30 cellular contexts compared by ENCODE assay signal in genomic region chr5:163189023-163189553, GRCh38.
DNase-seq lines count a peak whose midpoint lies in the region; ATAC-seq, FAIRE-seq and TF ChIP-seq lines count a peak whose summit lies in the region.
"Had no signal": no experiment of that assay in that cellular context is flagged by ENCODE, and none has a peak within 500 bp of the region (broad histone marks: within the 10 kb centered on the region; RNA-seq: fewer than 3 reads in every experiment).

No MANE protein-coding gene starts in this region.

- TF ChIP-seq EP300 in H1 (IDR thresholded peaks at IDR 0.05; ENCODE audit: borderline replicate concordance in 1 of 2, low read depth in 2 of 2, low read length in 2 of 2) = no peak

- TF ChIP-seq POLR2A in H1 (IDR thresholded peaks at IDR 0.05; ENCODE audit: control extremely low read depth in 1 of 2, low read depth in 2 of 2, low read length in 2 of 2) = no peak

- no peak for TF ChIP-seq RAD21 in H1 (IDR thresholded peaks at IDR 0.05 in 1 of 2, conservative IDR thresholded peaks at IDR 0.05 in 1 of 2; ENCODE audit: low read depth in 2 of 2, low read length in 2 of 2)

- no peak overlapping the region for H2BK5ac ChIP-seq in H1 (ENCODE audit: low read depth, low read length)

- peaks cover 31% of the 10 kb centered on the region for H3F3A ChIP-seq in MM.1S (ENCODE audit: insufficient read depth, low read length)

- no peak overlapping the region for H3K18ac ChIP-seq in H1 (ENCODE audit: extremely low read depth, low read length)

- H3K9ac ChIP-seq in DND-41 (ENCODE audit: low read depth, low read length) = no peak overlapping the region
- peak overlapping the region; percentile 26; the same call in 1 of the 2 replicates for H3K9ac ChIP-seq in MM.1S (ENCODE audit: low read length)
- H3K9ac ChIP-seq in adipocyte (ENCODE audit: low read length) = no peak overlapping the region
- no peak overlapping the region for H3K9ac ChIP-seq in H1 (replicated peaks in 1 of 4; ENCODE audit: extremely low read depth in 1 of 4, low read depth in 3 of 4, low read length in 3 of 4)
- H3K9ac ChIP-seq: BLaER1 treated with 17β-estradiol and CSF1 and Interleukin-3, amounts not matched to agents 10 nM and 100 nM; GM23248 had no signal

- no peak overlapping the region for H3K27ac ChIP-seq in DND-41 (ENCODE audit: low read length)
- peak overlapping the region; percentile 89 for H3K27ac ChIP-seq in MM.1S (ENCODE audit: low read length)
- H3K27ac ChIP-seq in H1 (ENCODE audit: low read depth, low read length) = no peak overlapping the region
- H3K27ac ChIP-seq in lower lobe of right lung = no peak overlapping the region
- H3K27ac ChIP-seq: BLaER1 treated with 17β-estradiol and CSF1 and Interleukin-3, amounts not matched to agents 10 nM and 100 nM; GM23248; HL-60 had no signal

- no peak overlapping the region for H2BK20ac ChIP-seq in H1 (ENCODE audit: low read length)

- H3K4me1 ChIP-seq in DND-41 (ENCODE audit: insufficient read depth, low read length) (peaks cover 5% of the 10 kb centered on the region), MM.1S (ENCODE audit: low read length) (peaks cover 37% of the 10 kb centered on the region), adipocyte (ENCODE audit: control insufficient read depth, insufficient read depth, low read length) (no peaks in the 10 kb centered on the region), H1 (replicated peaks in 1 of 4; ENCODE audit: control insufficient read depth in 3 of 4, insufficient read depth in 4 of 4, low read length in 3 of 4) (no peaks in the 10 kb centered on the region; a peak in 1 of 7 replicates), lower lobe of right lung (no peaks in the 10 kb centered on the region)
- H3K4me1 ChIP-seq: HAP-1 had no signal

- no peaks in the 10 kb centered on the region for H3K79me1 ChIP-seq in H1 (ENCODE audit: low read depth, low read length)

- no peaks in the 10 kb centered on the region for H3K27me3 ChIP-seq in DND-41 (ENCODE audit: insufficient read depth, low read length, poor library complexity)
- no peaks in the 10 kb centered on the region for H3K27me3 ChIP-seq in MM.1S (replicated peaks; ENCODE audit: insufficient read depth, low read length)
- no peaks in the 10 kb centered on the region for H3K27me3 ChIP-seq in adipocyte (replicated peaks; ENCODE audit: control insufficient read depth, insufficient read depth, low read length)
- H3K27me3 ChIP-seq in H1 (replicated peaks in 1 of 4; ENCODE audit: control insufficient read depth in 3 of 4, extremely low read depth in 1 of 4, insufficient read depth in 3 of 4, low read length in 3 of 4) = peaks cover 0 to under 1% (median 0%) of the 10 kb centered on the region in 4 experiments; a peak in 1 of 7 replicates
- no peaks in the 10 kb centered on the region for H3K27me3 ChIP-seq in lower lobe of right lung (ENCODE audit: low read depth)
- H3K27me3 ChIP-seq: BLaER1 treated with 17β-estradiol and CSF1 and Interleukin-3, amounts not matched to agents 10 nM and 100 nM had no signal

- no peak for TF ChIP-seq CTCF in DND-41 (IDR thresholded peaks at IDR 0.05; ENCODE audit: borderline replicate concordance, extremely low read depth, low read length, poor library complexity, severe bottlenecking)
- TF ChIP-seq CTCF in MM.1S (IDR thresholded peaks at IDR 0.05; ENCODE audit: low read length) = no peak
- TF ChIP-seq CTCF in H1 (IDR thresholded peaks at IDR 0.05; ENCODE audit: control extremely low read depth in 1 of 3, insufficient read depth in 1 of 3, low read depth in 1 of 3, low read length in 3 of 3) = no peak
- no peak for TF ChIP-seq CTCF in lower lobe of right lung (IDR thresholded peaks at IDR 0.05)

- no peak overlapping the region for H2BK12ac ChIP-seq in H1 (ENCODE audit: low read depth, low read length)

- H3K4me2 ChIP-seq in DND-41 (ENCODE audit: insufficient read depth, low read length) (no peak overlapping the region), MM.1S (ENCODE audit: low read depth, low read length) (peak overlapping the region; percentile 65), H1 (ENCODE audit: insufficient read depth in 1 of 2, low read depth in 2 of 2, low read length in 2 of 2) (no peak overlapping the region)

- H2AFZ ChIP-seq in DND-41 (ENCODE audit: low read depth, low read length) (peak overlapping the region; percentile 47; the same call in 1 of the 2 replicates), MM.1S (ENCODE audit: low read length) (no peak overlapping the region), H1 (ENCODE audit: low read length) (peak overlapping the region; percentile 38; the same call in 1 of the 2 replicates)
- H2AFZ ChIP-seq: GM23248 had no signal

- POLR2A ChIA-PET in H1 (lab: Charles Lee; ENCODE audit: partially characterized antibody) = interaction anchor here (1.0 kb wide), 1 partner anchor 8 kb away, joined by 3 read pairs; no protein-coding TSS in a partner anchor

- H3K9me3 ChIP-seq in DND-41 (ENCODE audit: insufficient read depth, low read length, severe bottlenecking) (peaks cover 10% of the 10 kb centered on the region), MM.1S (replicated peaks; ENCODE audit: insufficient read depth, low read length) (no peaks in the 10 kb centered on the region), adipocyte (ENCODE audit: control insufficient read depth, low read length) (no peaks in the 10 kb centered on the region), H1 (ENCODE audit: insufficient read depth in 2 of 2, low read depth in 1 of 2, low read length in 1 of 2) (peaks cover 0 to 4% of the 10 kb centered on the region in 2 experiments; a peak in 1 of 4 replicates), lower lobe of right lung (no peaks in the 10 kb centered on the region)
- H3K9me3 ChIP-seq: HAP-1 had no signal

- H4K20me1 ChIP-seq in DND-41 (ENCODE audit: insufficient read depth, low read length) (no peaks in the 10 kb centered on the region), MM.1S (ENCODE audit: insufficient read depth, low read length) (no peaks in the 10 kb centered on the region), H1 (replicated peaks in 1 of 2; ENCODE audit: control insufficient read depth in 1 of 2, insufficient read depth in 2 of 2, low read length in 2 of 2) (no peaks in the 10 kb centered on the region)
- H4K20me1 ChIP-seq: BLaER1 treated with 17β-estradiol and CSF1 and Interleukin-3, amounts not matched to agents 10 nM and 100 nM had no signal

- no peaks in the 10 kb centered on the region for H3K36me3 ChIP-seq in DND-41 (ENCODE audit: insufficient read depth, low read length)
- no peaks in the 10 kb centered on the region for H3K36me3 ChIP-seq in MM.1S (replicated peaks; ENCODE audit: insufficient read depth, low read length)
- no peaks in the 10 kb centered on the region for H3K36me3 ChIP-seq in adipocyte (ENCODE audit: control insufficient read depth, insufficient read depth, low read length, severe bottlenecking)
- H3K36me3 ChIP-seq in H1 (ENCODE audit: control insufficient read depth in 2 of 4, insufficient read depth in 4 of 4, low read length in 3 of 4) = no peaks in the 10 kb centered on the region
- no peaks in the 10 kb centered on the region for H3K36me3 ChIP-seq in lower lobe of right lung
- H3K36me3 ChIP-seq: BLaER1 treated with 17β-estradiol and CSF1 and Interleukin-3, amounts not matched to agents 10 nM and 100 nM; HAP-1 had no signal

- H2AK5ac ChIP-seq in H1 (ENCODE audit: low read depth, low read length) = no peak overlapping the region

- 93% methylated on average over 2 of the region's 2 CpGs; no CpG with 5 or more reads in 1 of the 2 experiments for WGBS in H1 (ENCODE audit: extremely low coverage in 1 of 2, insufficient coverage in 1 of 2, insufficient read length in 1 of 2, insufficient replicate concordance in 2 of 2, low coverage in 1 of 2, low lambda C conversion rate in 2 of 2, missing lambda C conversion rate in 1 of 2), 2 experiments

- CTCF ChIA-PET in H1 (lab: Charles Lee; ENCODE audit: partially characterized antibody) = no interaction called here

- H2BK15ac ChIP-seq in H1 (ENCODE audit: low read length) = no peak overlapping the region

- H4K5ac ChIP-seq in H1 (ENCODE audit: insufficient read length, low read depth, low read length) = no peak overlapping the region

- H4K91ac ChIP-seq in H1 (replicated peaks; ENCODE audit: insufficient read length, low read length) = no peak overlapping the region

- DNase-seq in DND-41 (no peak), MM.1S (peak; percentile 53), adipocyte (ENCODE audit: low read depth) (peak; percentile 5), H1 (ENCODE audit: low read depth in 1 of 2, low spot score in 2 of 2) (no peak), NCI-H524 (lab: John Stamatoyannopoulos, UW) (no peak), lower lobe of right lung (no peak)
- DNase-seq: AML-193; CD4-positive, alpha-beta memory T cell; COR-L47; DMS53; GF-D8; GM23248; Kasumi-1; MV-4-11; NCI-H1105; NCI-H1436 treated with DMSO at 0.1 percent for 48 hours; NCI-H1930; NCI-H2107; NCI-H526; NCI-H82; RPMI8226; SHP77 had no signal

- no peak overlapping the region for H3K14ac ChIP-seq in H1 (ENCODE audit: insufficient read length)

- no peaks in the 10 kb centered on the region for H3K9me2 ChIP-seq in MM.1S (replicated peaks; ENCODE audit: insufficient read depth, low read length)

- no peak overlapping the region for H2BK120ac ChIP-seq in H1 (replicated peaks; ENCODE audit: low read depth, low read length)

- H3K4me3 ChIP-seq in DND-41 (ENCODE audit: low read depth in 1 of 2, low read length in 2 of 2) = no peak overlapping the region
- H3K4me3 ChIP-seq in MM.1S (ENCODE audit: low read length) = no peak overlapping the region
- H3K4me3 ChIP-seq in adipocyte (ENCODE audit: low read length) = no peak overlapping the region
- no peak overlapping the region for H3K4me3 ChIP-seq in H1 (ENCODE audit: extremely low read depth in 1 of 4, insufficient read depth in 2 of 4, low read depth in 3 of 4, low read length in 4 of 4)
- H3K4me3 ChIP-seq in lower lobe of right lung = no peak overlapping the region
- H3K4me3 ChIP-seq: BLaER1 treated with 17β-estradiol and CSF1 and Interleukin-3, amounts not matched to agents 10 nM and 100 nM; GM23248; HAP-1 had no signal

- H3K79me2 ChIP-seq in DND-41 (ENCODE audit: insufficient read depth, low read length) (no peaks in the 10 kb centered on the region), MM.1S (ENCODE audit: low read length) (no peaks in the 10 kb centered on the region), H1 (ENCODE audit: control insufficient read depth in 1 of 2, insufficient read depth in 2 of 2, low read length in 2 of 2) (no peaks in the 10 kb centered on the region)

- no peak overlapping the region for H3K56ac ChIP-seq in H1 (replicated peaks; ENCODE audit: insufficient read length, low read depth, low read length)

- H3K23me2 ChIP-seq in H1 (ENCODE audit: low read depth, low read length) = no peaks in the 10 kb centered on the region

- no peak overlapping the region for H3K4ac ChIP-seq in H1 (replicated peaks; ENCODE audit: insufficient read length, low read depth, low read length)

- ATAC-seq in DND-41 (ENCODE audit: insufficient read depth, low read depth) = peak; percentile 71; the same call in 2 of the 3 replicates
- no peak for ATAC-seq in HG03108 (IDR thresholded peaks at IDR 0.05; ENCODE audit: unreplicated experiment)
- ATAC-seq in lower lobe of right lung = no peak
- no peak for ATAC-seq in HG02642 (IDR thresholded peaks at IDR 0.05; ENCODE audit: poor library complexity, unreplicated experiment)

- H4K8ac ChIP-seq in H1 (ENCODE audit: extremely low read depth, insufficient read depth, low read length) = no peak overlapping the region

- H3K23ac ChIP-seq in H1 (ENCODE audit: insufficient read length) = no peak overlapping the region

- intact Hi-C loops in lower lobe of right lung (cut with DNase I) = no loop called here

- FAIRE-seq in H1 (lab: Jason Lieb, UNC) = no peak
- FAIRE-seq: A204.1, GM12892, GM19239 had no signal

Comparison
In these comparisons a context has a peak if more than half of its experiments do, and no peak if none do; other contexts are left out.
1. DNase-seq: peak in MM.1S (single experiment) and adipocyte (single experiment); none in DND-41 (single experiment), H1 (0 of 2), NCI-H524 (0 of 2) and lower lobe of right lung (single experiment).